8 cellular contexts compared by ENCODE assay signal in genomic region chr1:20661235-20662109, GRCh38.
DNase-seq lines count a peak whose midpoint lies in the region; ATAC-seq lines count a peak whose summit lies in the region.

Gene DDOST (minus strand): TSS chr1:20661369. CDS start chr1:20661350, 19 bp downstream.

- H3K27ac Mint-ChIP-seq in central memory CD8-positive, alpha-beta T cell (ENCODE audit: low read depth), result peak within 1 kb of the TSS; percentile 96

- DNase-seq in AG08396 (ENCODE audit: low spot score), result peak; percentile 98
- peak; percentile 99 for DNase-seq in NCI-H345 (lab: John Stamatoyannopoulos, UW)
- DNase-seq in activated CD4-positive, CD25-positive, alpha-beta regulatory T cell (lab: John Stamatoyannopoulos, UW), result peak; percentile 85 to 91 (median 88)
- peak; percentile 82 to 88 for DNase-seq in central memory CD8-positive, alpha-beta T cell (ENCODE audit: low spot score in 2 of 2)
- DNase-seq in iris pigment epithelial cell (ENCODE audit: low read depth), result peak; percentile 98
- DNase-seq in stimulated activated CD4-positive, alpha-beta T cell treated with anti-CD3 and anti-CD28 coated beads, Interleukin-12 subunit alpha, Interleukin-12 subunit beta, amount 100 ng/mL, for 4 hours, result peak; percentile 93

- peak within 1 kb of the TSS; percentile 99 for H3K4me3 Mint-ChIP-seq in central memory CD8-positive, alpha-beta T cell

- H3K9me3 Mint-ChIP-seq in central memory CD8-positive, alpha-beta T cell, result no peaks in the 10 kb centered on the region

- H3K27me3 Mint-ChIP-seq in central memory CD8-positive, alpha-beta T cell, result no peaks in the 10 kb centered on the region

- H3K4me1 Mint-ChIP-seq in central memory CD8-positive, alpha-beta T cell, result peaks cover 50% of the 10 kb centered on the region

- peaks cover 26% of the 10 kb centered on the region for H3K36me3 Mint-ChIP-seq in central memory CD8-positive, alpha-beta T cell (ENCODE audit: insufficient read depth)

- ATAC-seq in GM18909 (IDR thresholded peaks at IDR 0.05; ENCODE audit: poor library complexity, unreplicated experiment), result peak; percentile 95
- ATAC-seq in HG03196 (IDR thresholded peaks at IDR 0.05; ENCODE audit: unreplicated experiment), result peak; percentile 92
- peak; percentile 99 for ATAC-seq in central memory CD8-positive, alpha-beta T cell (replicated peaks; ENCODE audit: extremely low read depth, poor library complexity, severe bottlenecking)

Comparison
In these comparisons a context has a peak if more than half of its experiments do, and no peak if none do; other contexts are left out.
1. Peak in every context shown above with its lines: DNase-seq and ATAC-seq.